In genomic region chr9:903886-904285, GRCh38 we compare ENCODE assay signal across 24 cellular contexts.
"Had no signal": no experiment of that assay in that cellular context is flagged by ENCODE, and none has a peak within 500 bp of the region (broad histone marks: within the 10 kb centered on the region; RNA-seq: fewer than 3 reads in every experiment).

No MANE protein-coding gene starts in this region.

- H3K9me3 Mint-ChIP-seq: activated CD4-positive, alpha-beta memory T cell treated with anti-CD3 and anti-CD28 coated beads, Interleukin-2, amount 10 ng/mL, durations not matched to agents 7 days and 5 days; activated CD4-positive, alpha-beta T cell treated with anti-CD3 and anti-CD28 coated beads, Interleukin-2, amount 10 ng/mL, durations not matched to agents 7 days and 5 days; activated naive CD4-positive, alpha-beta T cell treated with anti-CD3 and anti-CD28 coated beads for 36 hours; activated naive CD8-positive, alpha-beta T cell treated with anti-CD3 and anti-CD28 coated beads for 36 hours; activated T-helper 17 cell treated with anti-CD3 and anti-CD28 coated beads, Interleukin-2, amount 50 U/mL, for 72 hours; dendritic cell treated with granulocyte-macrophage colony-stimulating factor and Interleukin-4, amounts not matched to agents 40 ng/mL and 50 ng/mL, for 4 days had no signal

- H3K4me3 Mint-ChIP-seq: activated CD4-positive, alpha-beta memory T cell treated with anti-CD3 and anti-CD28 coated beads, Interleukin-2, amount 10 ng/mL, durations not matched to agents 7 days and 5 days; activated CD4-positive, alpha-beta T cell treated with anti-CD3 and anti-CD28 coated beads, Interleukin-2, amount 10 ng/mL, durations not matched to agents 7 days and 5 days; activated naive CD4-positive, alpha-beta T cell treated with anti-CD3 and anti-CD28 coated beads for 36 hours; activated naive CD8-positive, alpha-beta T cell treated with anti-CD3 and anti-CD28 coated beads for 36 hours; activated T-helper 17 cell treated with anti-CD3 and anti-CD28 coated beads, Interleukin-2, amount 50 U/mL, for 72 hours; dendritic cell treated with granulocyte-macrophage colony-stimulating factor and Interleukin-4, amounts not matched to agents 40 ng/mL and 50 ng/mL, for 4 days had no signal

- H3K4me1 Mint-ChIP-seq: activated CD4-positive, alpha-beta memory T cell treated with anti-CD3 and anti-CD28 coated beads, Interleukin-2, amount 10 ng/mL, durations not matched to agents 7 days and 5 days; activated CD4-positive, alpha-beta T cell treated with anti-CD3 and anti-CD28 coated beads, Interleukin-2, amount 10 ng/mL, durations not matched to agents 7 days and 5 days; activated naive CD8-positive, alpha-beta T cell treated with anti-CD3 and anti-CD28 coated beads for 36 hours; activated T-helper 17 cell treated with anti-CD3 and anti-CD28 coated beads, Interleukin-2, amount 50 U/mL, for 72 hours had no signal

- H3K27ac ChIP-seq: brain microvascular endothelial cell, cardiac muscle cell, SK-N-MC, VCaP had no signal

- DNase-seq: activated CD4-positive, alpha-beta memory T cell treated with anti-CD3 and anti-CD28 coated beads, Interleukin-2, amount 10 ng/mL, durations not matched to agents 7 days and 5 days; activated CD4-positive, alpha-beta T cell treated with anti-CD3 and anti-CD28 coated beads, Interleukin-2, amount 10 ng/mL, durations not matched to agents 7 days and 5 days; activated CD4-positive, CD25-positive, alpha-beta regulatory T cell; activated gamma-delta T cell; activated naive CD4-positive, alpha-beta T cell treated with anti-CD3 and anti-CD28 coated beads for 36 hours; activated naive CD8-positive, alpha-beta T cell treated with anti-CD3 and anti-CD28 coated beads for 36 hours; activated T-cell treated with anti-CD3 and anti-CD28 coated beads for 4 hours; activated T-cell treated with anti-CD3 and anti-CD28 coated beads, Interleukin-2, amount 50 U/mL, for 48 hours; brain microvascular endothelial cell; NCI-H1048; NCI-H1417 treated with DMSO at 0.1 percent for 48 hours; NCI-H187; NCI-H2081; NCI-H2171; NCI-H2227 treated with DMSO at 0.1 percent for 48 hours; NCI-H446 treated with DMSO at 0.1 percent for 48 hours; NCI-H524 treated with DMSO at 0.1 percent for 48 hours; SIG-M5; T-helper 1 cell had no signal

- H3K36me3 Mint-ChIP-seq: activated naive CD8-positive, alpha-beta T cell treated with anti-CD3 and anti-CD28 coated beads for 36 hours had no signal

- H3K36me3 ChIP-seq: brain microvascular endothelial cell, cardiac muscle cell had no signal

- H3K27ac Mint-ChIP-seq: activated CD4-positive, alpha-beta memory T cell treated with anti-CD3 and anti-CD28 coated beads, Interleukin-2, amount 10 ng/mL, durations not matched to agents 7 days and 5 days; activated CD4-positive, alpha-beta T cell treated with anti-CD3 and anti-CD28 coated beads, Interleukin-2, amount 10 ng/mL, durations not matched to agents 7 days and 5 days; activated naive CD4-positive, alpha-beta T cell treated with anti-CD3 and anti-CD28 coated beads for 36 hours; activated naive CD8-positive, alpha-beta T cell treated with anti-CD3 and anti-CD28 coated beads for 36 hours; activated T-helper 17 cell treated with anti-CD3 and anti-CD28 coated beads, Interleukin-2, amount 50 U/mL, for 72 hours; dendritic cell treated with granulocyte-macrophage colony-stimulating factor and Interleukin-4, amounts not matched to agents 40 ng/mL and 50 ng/mL, for 4 days had no signal

- H3K27me3 ChIP-seq: brain microvascular endothelial cell had no signal

- ATAC-seq: activated T-helper 17 cell treated with anti-CD3 and anti-CD28 coated beads, Interleukin-2, amount 50 U/mL, for 72 hours had no signal

- H3K4me3 ChIP-seq: cardiac muscle cell, SK-N-MC had no signal
